8 cellular contexts compared by ENCODE assay signal in genomic region chr2:177264209-177264538, GRCh38.
DNase-seq lines count a peak whose midpoint lies in the region; ATAC-seq and TF ChIP-seq lines count a peak whose summit lies in the region.

No MANE protein-coding gene starts in this region.

- H3K4me3 Mint-ChIP-seq in dendritic cell treated with granulocyte-macrophage colony-stimulating factor and Interleukin-4, amounts not matched to agents 40 ng/mL and 50 ng/mL, for 4 days: peak overlapping the region; percentile 88

- H3K27ac Mint-ChIP-seq in dendritic cell treated with granulocyte-macrophage colony-stimulating factor and Interleukin-4, amounts not matched to agents 40 ng/mL and 50 ng/mL, for 4 days: peak overlapping the region; percentile 100

- H3K27me3 ChIP-seq in mucosa of rectum (ENCODE audit: control insufficient read depth in 2 of 2, insufficient read depth in 2 of 2, low read length in 2 of 2): no peaks in the 10 kb centered on the region

- peaks cover 36% of the 10 kb centered on the region for H3K36me3 Mint-ChIP-seq in dendritic cell treated with granulocyte-macrophage colony-stimulating factor and Interleukin-4, amounts not matched to agents 40 ng/mL and 50 ng/mL, for 4 days (ENCODE audit: low read depth)

- H3K9ac ChIP-seq in mucosa of rectum (ENCODE audit: low read depth in 1 of 2, low read length in 2 of 2): peak overlapping the region; percentile 78 to 100

- H3K4me1 Mint-ChIP-seq in dendritic cell treated with granulocyte-macrophage colony-stimulating factor and Interleukin-4, amounts not matched to agents 40 ng/mL and 50 ng/mL, for 4 days (ENCODE audit: low read depth): peaks cover 19% of the 10 kb centered on the region

- H3K4me3 ChIP-seq in mucosa of rectum (ENCODE audit: low read length in 2 of 2): peak overlapping the region; percentile 89 to 90

- no peaks in the 10 kb centered on the region for H3K9me3 ChIP-seq in mucosa of rectum (ENCODE audit: control insufficient read depth in 2 of 2, low read length in 2 of 2)

- H3K36me3 ChIP-seq in mucosa of rectum (ENCODE audit: control insufficient read depth in 2 of 2, insufficient read depth in 2 of 2, low read length in 2 of 2): no peaks in the 10 kb centered on the region

- peak; percentile 13 for ATAC-seq in GM21423 (IDR thresholded peaks at IDR 0.05; ENCODE audit: unreplicated experiment)
- no peak for ATAC-seq in HG03378 (IDR thresholded peaks at IDR 0.05; ENCODE audit: unreplicated experiment)

- no peaks in the 10 kb centered on the region for H3K9me3 Mint-ChIP-seq in dendritic cell treated with granulocyte-macrophage colony-stimulating factor and Interleukin-4, amounts not matched to agents 40 ng/mL and 50 ng/mL, for 4 days

- peak; percentile 55 for DNase-seq in EH (ENCODE audit: low read depth)
- DNase-seq in NCI-H226: peak; percentile 9
- no peak for DNase-seq in NCI-H1436 treated with DMSO at 0.1 percent for 48 hours (lab: John Stamatoyannopoulos, UW)
- DNase-seq in GM13977 (ENCODE audit: low spot score): no peak

- no peak for TF ChIP-seq CTCF in GM13977 (IDR thresholded peaks at IDR 0.05; ENCODE audit: extremely low read depth, insufficient read depth, missing control alignments)

- intact Hi-C loops in dendritic cell treated with granulocyte-macrophage colony-stimulating factor and Interleukin-4, amounts not matched to agents 40 ng/mL and 50 ng/mL, for 4 days (cut with micrococcal nuclease): loop anchor here (1.0 to 10.0 kb wide), 4 partner anchors 37 to 291 kb away; partner anchors contain the start of gene HNRNPA3

- peak overlapping the region; percentile 99 to 100 for H3K27ac ChIP-seq in mucosa of rectum (ENCODE audit: low read depth in 2 of 2, low read length in 2 of 2)

- peaks cover 23 to 40% of the 10 kb centered on the region in 2 donors for H3K4me1 ChIP-seq in mucosa of rectum (ENCODE audit: control insufficient read depth in 2 of 2, insufficient read depth in 2 of 2, low read length in 2 of 2)

- no peaks in the 10 kb centered on the region for H3K27me3 Mint-ChIP-seq in dendritic cell treated with granulocyte-macrophage colony-stimulating factor and Interleukin-4, amounts not matched to agents 40 ng/mL and 50 ng/mL, for 4 days

- in situ Hi-C loops in GM13977 (cut with MboI; ENCODE audit: low pct_unique_long_range_greater_than_20kb, low sequenced_read_pairs, unreplicated experiment): no loop called here

Comparison
In these comparisons a context has a peak if more than half of its experiments do, and no peak if none do; other contexts are left out.
1. DNase-seq: peak in EH (single experiment) and NCI-H226 (single experiment); none in NCI-H1436 treated with DMSO at 0.1 percent for 48 hours (single experiment) and GM13977 (single experiment).